8 cellular contexts compared by ENCODE assay signal in the genomic region with DNA sequence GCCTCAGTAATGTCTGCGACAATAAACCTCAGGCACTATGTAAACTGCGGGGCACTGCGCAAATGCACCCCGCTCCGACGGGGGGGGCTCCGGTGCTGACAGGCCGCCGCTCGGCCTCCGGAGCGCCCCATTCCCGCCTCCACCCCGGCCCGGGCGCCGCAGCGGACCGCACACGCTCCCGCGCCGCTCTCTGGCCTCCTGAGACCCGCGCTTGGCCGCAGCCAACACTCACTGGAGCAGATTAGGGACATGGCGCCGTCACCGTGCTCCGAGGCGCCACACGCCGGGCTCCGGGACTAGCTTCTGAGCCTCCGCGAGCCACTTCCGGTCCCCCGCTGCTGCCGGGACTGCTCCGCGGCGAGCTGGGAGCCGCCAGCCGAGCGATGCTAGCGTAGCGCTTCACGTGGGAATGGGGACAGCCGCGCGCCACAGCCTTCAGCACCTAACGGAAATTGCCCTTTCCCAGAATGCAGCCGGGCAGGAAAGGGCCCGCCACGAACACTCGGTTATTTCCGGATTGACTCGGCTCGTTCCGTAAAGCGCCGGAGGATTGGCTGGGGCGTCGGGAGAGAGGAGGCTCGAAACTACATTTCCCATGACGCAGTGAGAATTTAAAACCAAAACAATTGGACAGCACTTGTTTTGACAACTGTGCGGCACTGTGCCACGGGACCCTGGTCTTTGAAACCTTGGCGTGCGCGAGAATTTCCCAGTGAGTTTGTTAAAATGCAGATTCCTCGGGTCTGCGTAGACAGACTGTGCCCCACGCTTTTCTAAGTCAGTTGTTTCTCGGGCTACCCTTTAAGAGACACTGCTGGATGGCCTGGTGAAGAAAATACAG. TPM values are rescaled to one million over a fixed set of nuclear protein-coding genes. Genes with fewer than 3 reads are reported as not detected.
DNase-seq lines count a peak whose midpoint lies in the region; TF ChIP-seq lines count a peak whose summit lies in the region.

A gene (minus strand): TSS at position 454 of the 841 bp plus-strand sequence. CDS start 203 bp downstream, at position 251.

- H4K20me1 ChIP-seq in neural cell (ENCODE audit: insufficient read depth), result no peaks in the 10 kb centered on the region

- peak within 1 kb of the TSS; percentile 89 for H3K4me3 ChIP-seq in H7 (ENCODE audit: insufficient read depth, low read depth, low read length)
- peak within 1 kb of the TSS; percentile 95 for H3K4me3 ChIP-seq in fibroblast of the aortic adventitia (ENCODE audit: low read depth, low read length)
- peak within 1 kb of the TSS; percentile 86 for H3K4me3 ChIP-seq in neural cell (ENCODE audit: low read length)
- peak within 1 kb of the TSS; percentile 66 to 98 (median 83) for H3K4me3 ChIP-seq in stomach

- H3K9me3 ChIP-seq in neural cell (ENCODE audit: low read length), result no peaks in the 10 kb centered on the region
- H3K9me3 ChIP-seq in stomach, result no peaks in the 10 kb centered on the region

- no peak for TF ChIP-seq RAD21 in neural cell (conservative IDR thresholded peaks at IDR 0.05)

- intact Hi-C loops in stomach (cut with DNase I; ENCODE audit: low total_unique reads), result no loop called here

- 0 to 1% (median 0%) methylated on average over 36 to 75 of the region's 75 CpGs for WGBS in stomach, 5 donors

- H3K4me2 ChIP-seq in neural cell (ENCODE audit: low read length), result peak within 1 kb of the TSS; percentile 85

- TF ChIP-seq CTCF in fibroblast of the aortic adventitia (IDR thresholded peaks at IDR 0.05; ENCODE audit: insufficient read depth, low read length), result no peak
- TF ChIP-seq CTCF in neural cell (IDR thresholded peaks at IDR 0.05; ENCODE audit: poor library complexity, severe bottlenecking), result no peak
- no peak for TF ChIP-seq CTCF in stomach (IDR thresholded peaks at IDR 0.05)

- peak within 1 kb of the TSS; percentile 36 for H2AFZ ChIP-seq in neural cell (ENCODE audit: low read depth, low read length)

- TF ChIP-seq POLR2A in stomach (IDR thresholded peaks at IDR 0.05), result peak in 1 of 4 donors; percentile 25

- H3K9me2 ChIP-seq in neural cell (ENCODE audit: insufficient read depth, low read length), result no peaks in the 10 kb centered on the region

- DNase-seq in EL (peak; percentile 97), H7 (peak; percentile 96), M059J (ENCODE audit: low read depth) (peak; percentile 97), SHP77 (lab: John Stamatoyannopoulos, UW) (peak; percentile 82 to 83), fibroblast of the aortic adventitia (ENCODE audit: low read depth) (peak; percentile 93), stomach (peak; percentile 98)
- peak; percentile 98 for DNase-seq in activated effector memory CD4-positive, alpha-beta T cell treated with Interleukin-2 at 50 U/mL for 16 hours

- no peaks in the 10 kb centered on the region for H3F3A ChIP-seq in neural cell (ENCODE audit: insufficient read depth, low read length, poor library complexity, severe bottlenecking)

- no peak for TF ChIP-seq EP300 in neural cell (conservative IDR thresholded peaks at IDR 0.05; ENCODE audit: poor library complexity, severe bottlenecking)
- no peak for TF ChIP-seq EP300 in stomach (IDR thresholded peaks at IDR 0.05)

- H3K4me1 ChIP-seq in stomach, result peaks cover 19 to 37% (median 34%) of the 10 kb centered on the region in 4 donors

- H3K36me3 ChIP-seq in H7 (replicated peaks; ENCODE audit: control insufficient read depth, insufficient read depth, low read length) (peaks cover 17% of the 10 kb centered on the region), neural cell (ENCODE audit: insufficient read depth, low read length) (no peaks in the 10 kb centered on the region), stomach (peaks cover 24 to 25% (median 25%) of the 10 kb centered on the region in 4 donors)

- H3K27me3 ChIP-seq in H7 (ENCODE audit: control insufficient read depth, insufficient read depth, low read length) (peaks cover 4% of the 10 kb centered on the region; the same call in 1 of the 2 replicates), neural cell (ENCODE audit: insufficient read depth, low read depth, low read length) (no peaks in the 10 kb centered on the region), stomach (no peaks in the 10 kb centered on the region)

- H3K27ac ChIP-seq in neural cell (ENCODE audit: low read length) (peak within 1 kb of the TSS; percentile 83), stomach (peak within 1 kb of the TSS; percentile 93 to 96 (median 94))

- H3K9ac ChIP-seq in neural cell (ENCODE audit: low read length), result peak within 1 kb of the TSS; percentile 87

- H3K79me2 ChIP-seq in neural cell (replicated peaks; ENCODE audit: insufficient read depth, low read length), result peaks cover 26% of the 10 kb centered on the region

TF ChIP-seq in neural cell, 6 proteins besides CTCF, POLR2A, EP300 and RAD21:
- no peak for TF ChIP-seq TAF1 (IDR thresholded peaks at IDR 0.05; ENCODE audit: low read depth)
- TF ChIP-seq, protein P1, sequence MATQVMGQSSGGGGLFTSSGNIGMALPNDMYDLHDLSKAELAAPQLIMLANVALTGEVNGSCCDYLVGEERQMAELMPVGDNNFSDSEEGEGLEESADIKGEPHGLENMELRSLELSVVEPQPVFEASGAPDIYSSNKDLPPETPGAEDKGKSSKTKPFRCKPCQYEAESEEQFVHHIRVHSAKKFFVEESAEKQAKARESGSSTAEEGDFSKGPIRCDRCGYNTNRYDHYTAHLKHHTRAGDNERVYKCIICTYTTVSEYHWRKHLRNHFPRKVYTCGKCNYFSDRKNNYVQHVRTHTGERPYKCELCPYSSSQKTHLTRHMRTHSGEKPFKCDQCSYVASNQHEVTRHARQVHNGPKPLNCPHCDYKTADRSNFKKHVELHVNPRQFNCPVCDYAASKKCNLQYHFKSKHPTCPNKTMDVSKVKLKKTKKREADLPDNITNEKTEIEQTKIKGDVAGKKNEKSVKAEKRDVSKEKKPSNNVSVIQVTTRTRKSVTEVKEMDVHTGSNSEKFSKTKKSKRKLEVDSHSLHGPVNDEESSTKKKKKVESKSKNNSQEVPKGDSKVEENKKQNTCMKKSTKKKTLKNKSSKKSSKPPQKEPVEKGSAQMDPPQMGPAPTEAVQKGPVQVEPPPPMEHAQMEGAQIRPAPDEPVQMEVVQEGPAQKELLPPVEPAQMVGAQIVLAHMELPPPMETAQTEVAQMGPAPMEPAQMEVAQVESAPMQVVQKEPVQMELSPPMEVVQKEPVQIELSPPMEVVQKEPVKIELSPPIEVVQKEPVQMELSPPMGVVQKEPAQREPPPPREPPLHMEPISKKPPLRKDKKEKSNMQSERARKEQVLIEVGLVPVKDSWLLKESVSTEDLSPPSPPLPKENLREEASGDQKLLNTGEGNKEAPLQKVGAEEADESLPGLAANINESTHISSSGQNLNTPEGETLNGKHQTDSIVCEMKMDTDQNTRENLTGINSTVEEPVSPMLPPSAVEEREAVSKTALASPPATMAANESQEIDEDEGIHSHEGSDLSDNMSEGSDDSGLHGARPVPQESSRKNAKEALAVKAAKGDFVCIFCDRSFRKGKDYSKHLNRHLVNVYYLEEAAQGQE (IDR thresholded peaks at IDR 0.05; ENCODE audit: borderline replicate concordance), result peak; percentile 21
- no peak for TF ChIP-seq EZH2 (IDR thresholded peaks at IDR 0.05; ENCODE audit: borderline replicate concordance, insufficient read depth, low read length, poor library complexity, severe bottlenecking)
- TF ChIP-seq POLR2AphosphoS5 (IDR thresholded peaks at IDR 0.05), result peak; percentile 92
- TF ChIP-seq MXI1 (conservative IDR thresholded peaks at IDR 0.05; ENCODE audit: poor library complexity, severe bottlenecking), result peak; percentile 97
- peak; percentile 56 for TF ChIP-seq SMC3 (conservative IDR thresholded peaks at IDR 0.05; ENCODE audit: poor library complexity)

RNA-seq across cellular contexts. Expression of the gene that starts here (rescaled TPM):
- 93.8 and 123 TPM in 2 replicates for total RNA-seq in H7 (2014; rRNA removed; shearing (Covaris generic))
- 117 and 122 TPM in 2 replicates for total RNA-seq in M059J (2014; rRNA removed; shearing (Covaris generic))
- total RNA-seq in fibroblast of the aortic adventitia (ENCODE audit: low replicate concordance), result 19.5 and 53.1 TPM in 2 replicates
- 71.3 and 99.4 TPM in 2 replicates for polyA plus RNA-seq in neural cell
- polyA minus RNA-seq in neural cell, result 64.0 and 65.2 TPM in 2 replicates
- total RNA-seq in stomach, result 10 to 100 TPM in 4 of 5 donors, 1 to 10 TPM in 1; 3.5 to 71.9 (median 41.9) TPM
- 10 to 100 TPM; 54.7 to 86.1 (median 67.2) TPM for polyA plus RNA-seq in stomach

Comparison
In these comparisons a context has a peak if more than half of its experiments do, and no peak if none do; other contexts are left out.
1. Peak in every context shown above with its lines: DNase-seq, H3K4me3 ChIP-seq and H3K27ac ChIP-seq.